ENCODE assay signal across 38 cellular contexts in the genomic region with DNA sequence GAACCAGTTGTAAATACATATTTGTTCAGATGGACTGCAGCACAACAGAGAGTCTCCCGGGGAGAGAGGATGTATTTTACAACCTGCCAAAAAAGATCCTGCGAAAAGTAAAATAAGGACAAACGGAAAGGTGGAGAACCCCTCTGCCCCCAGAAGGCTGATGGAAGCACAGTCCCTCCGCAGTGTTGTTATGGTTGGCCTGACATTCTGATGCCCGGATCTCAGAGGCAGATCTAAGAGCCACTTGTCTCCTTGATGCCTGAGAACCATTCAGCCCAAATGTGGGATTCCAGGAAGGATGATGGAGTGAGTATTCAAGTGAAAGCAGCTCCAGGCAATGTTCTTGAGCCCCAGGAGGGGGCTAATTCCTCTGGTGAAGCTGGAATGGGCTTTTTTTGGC.
"Had no signal": no experiment of that assay in that cellular context is flagged by ENCODE, and none has a peak within 500 bp of the region (broad histone marks: within the 10 kb centered on the region; RNA-seq: fewer than 3 reads in every experiment).

No MANE protein-coding gene starts in this region.

- H3K4me3 Mint-ChIP-seq: activated naive CD4-positive, alpha-beta T cell treated with anti-CD3 and anti-CD28 coated beads for 36 hours; activated naive CD4-positive, alpha-beta T cell treated with anti-CD3 and anti-CD28 coated beads, Interleukin-2, amount 10 ng/mL, durations not matched to agents 7 days and 5 days; activated naive CD4-positive, alpha-beta T cell treated with anti-CD3 and anti-CD28 coated beads, Interleukin-2, amount 50 U/mL, for 24 hours; activated naive CD8-positive, alpha-beta T cell; activated naive CD8-positive, alpha-beta T cell treated with anti-CD3 and anti-CD28 coated beads for 36 hours; activated naive CD8-positive, alpha-beta T cell treated with anti-CD3 and anti-CD28 coated beads, Interleukin-2, amount 10 ng/mL, durations not matched to agents 7 days and 5 days; activated naive CD8-positive, alpha-beta T cell treated with anti-CD3 and anti-CD28 coated beads, Interleukin-2, amount 50 U/mL, for 24 hours; activated T-cell treated with anti-CD3 and anti-CD28 coated beads, Interleukin-2, amount 50 U/mL, for 24 hours; activated T-cell treated with anti-CD3 and anti-CD28 coated beads, Interleukin-2, amount 50 U/mL, for 4 hours; activated T-cell treated with anti-CD3 and anti-CD28 coated beads, Interleukin-2, amount 50 U/mL, for 72 hours; activated T-helper 1 cell treated with anti-CD3 and anti-CD28 coated beads, Interleukin-12 subunit alpha, Interleukin-12 subunit beta, Interleukin-2, Interleukin-4 antibody, amounts not matched to agents 30 ng/mL and 10 ng/mL and 1 ng/mL, durations not matched to agents 14 hours and 24 hours and 36 hours; activated T-helper 17 cell treated with anti-CD3 and anti-CD28 coated beads, Interleukin-2, amount 50 U/mL, for 72 hours; brain; central memory CD8-positive, alpha-beta T cell had no signal

- H3K27me3 Mint-ChIP-seq: activated naive CD4-positive, alpha-beta T cell treated with anti-CD3 and anti-CD28 coated beads, Interleukin-2, amount 10 ng/mL, durations not matched to agents 7 days and 5 days; activated naive CD8-positive, alpha-beta T cell treated with anti-CD3 and anti-CD28 coated beads, Interleukin-2, amount 50 U/mL, for 24 hours; activated T-cell treated with anti-CD3 and anti-CD28 coated beads, Interleukin-2, amount 50 U/mL, for 24 hours had no signal

- H3K36me3 ChIP-seq: adrenal gland, ascending aorta, brain microvascular endothelial cell, breast epithelium, cardiac muscle cell had no signal

- H3K27me3 ChIP-seq: adrenal gland, ascending aorta, body of pancreas, brain microvascular endothelial cell, breast epithelium, cardiac muscle cell had no signal

- H3K27ac ChIP-seq: adrenal gland, ascending aorta, body of pancreas, brain microvascular endothelial cell, breast epithelium, cardiac muscle cell had no signal

- H3K36me3 Mint-ChIP-seq: activated naive CD4-positive, alpha-beta T cell treated with anti-CD3 and anti-CD28 coated beads, Interleukin-2, amount 10 ng/mL, durations not matched to agents 7 days and 5 days; activated naive CD4-positive, alpha-beta T cell treated with anti-CD3 and anti-CD28 coated beads, Interleukin-2, amount 50 U/mL, for 24 hours; activated naive CD4-positive, alpha-beta T cell treated with anti-CD3 and anti-CD28 coated beads, Interleukin-2, amount 50 U/mL, for 72 hours; activated naive CD8-positive, alpha-beta T cell; activated naive CD8-positive, alpha-beta T cell treated with anti-CD3 and anti-CD28 coated beads for 36 hours; activated naive CD8-positive, alpha-beta T cell treated with anti-CD3 and anti-CD28 coated beads, Interleukin-2, amount 10 ng/mL, durations not matched to agents 7 days and 5 days; brain had no signal

- ATAC-seq: activated naive CD4-positive, alpha-beta T cell treated with anti-CD3 and anti-CD28 coated beads, Interleukin-2, amount 50 U/mL, for 72 hours; activated naive CD8-positive, alpha-beta T cell treated with anti-CD3 and anti-CD28 coated beads, Interleukin-2, amount 50 U/mL, for 24 hours; activated T-cell treated with anti-CD3 and anti-CD28 coated beads, Interleukin-2, amount 50 U/mL, for 4 hours; activated T-cell treated with anti-CD3 and anti-CD28 coated beads, Interleukin-2, amount 50 U/mL, for 72 hours; activated T-helper 17 cell treated with anti-CD3 and anti-CD28 coated beads, Interleukin-2, amount 50 U/mL, for 72 hours; body of pancreas had no signal

- H3K4me1 ChIP-seq: adrenal gland, ascending aorta, body of pancreas, breast epithelium had no signal

- H3K27ac Mint-ChIP-seq: activated naive CD4-positive, alpha-beta T cell treated with anti-CD3 and anti-CD28 coated beads for 36 hours; activated naive CD4-positive, alpha-beta T cell treated with anti-CD3 and anti-CD28 coated beads, Interleukin-2, amount 10 ng/mL, durations not matched to agents 7 days and 5 days; activated naive CD4-positive, alpha-beta T cell treated with anti-CD3 and anti-CD28 coated beads, Interleukin-2, amount 50 U/mL, for 24 hours; activated naive CD4-positive, alpha-beta T cell treated with anti-CD3 and anti-CD28 coated beads, Interleukin-2, amount 50 U/mL, for 72 hours; activated naive CD8-positive, alpha-beta T cell; activated naive CD8-positive, alpha-beta T cell treated with anti-CD3 and anti-CD28 coated beads for 36 hours; activated naive CD8-positive, alpha-beta T cell treated with anti-CD3 and anti-CD28 coated beads, Interleukin-2, amount 10 ng/mL, durations not matched to agents 7 days and 5 days; activated naive CD8-positive, alpha-beta T cell treated with anti-CD3 and anti-CD28 coated beads, Interleukin-2, amount 50 U/mL, for 24 hours; activated T-cell treated with anti-CD3 and anti-CD28 coated beads, Interleukin-2, amount 50 U/mL, for 24 hours; activated T-cell treated with anti-CD3 and anti-CD28 coated beads, Interleukin-2, amount 50 U/mL, for 72 hours; activated T-helper 1 cell treated with anti-CD3 and anti-CD28 coated beads, Interleukin-12 subunit alpha, Interleukin-12 subunit beta, Interleukin-2, Interleukin-4 antibody, amounts not matched to agents 30 ng/mL and 10 ng/mL and 1 ng/mL, durations not matched to agents 14 hours and 24 hours and 36 hours; activated T-helper 17 cell treated with anti-CD3 and anti-CD28 coated beads, Interleukin-2, amount 50 U/mL, for 72 hours; activated T-helper 2 cell treated with anti-CD3 and anti-CD28 coated beads, Interferon-gamma antibody, Interleukin-2, Interleukin-4, amounts not matched to agents 10 μg/mL and 5 μg/mL and 100 μg/mL, durations not matched to agents 14 hours and 24 hours and 36 hours; brain had no signal

- H3K9me3 Mint-ChIP-seq: activated naive CD4-positive, alpha-beta T cell treated with anti-CD3 and anti-CD28 coated beads, Interleukin-2, amount 10 ng/mL, durations not matched to agents 7 days and 5 days; activated T-helper 1 cell treated with anti-CD3 and anti-CD28 coated beads, Interleukin-12 subunit alpha, Interleukin-12 subunit beta, Interleukin-2, Interleukin-4 antibody, amounts not matched to agents 30 ng/mL and 10 ng/mL and 1 ng/mL, durations not matched to agents 14 hours and 24 hours and 36 hours; activated T-helper 17 cell treated with anti-CD3 and anti-CD28 coated beads, Interleukin-2, amount 50 U/mL, for 72 hours; activated T-helper 2 cell treated with anti-CD3 and anti-CD28 coated beads, Interferon-gamma antibody, Interleukin-2, Interleukin-4, amounts not matched to agents 10 μg/mL and 5 μg/mL and 100 μg/mL, durations not matched to agents 14 hours and 24 hours and 36 hours; central memory CD8-positive, alpha-beta T cell had no signal

- H3K4me1 Mint-ChIP-seq: activated naive CD4-positive, alpha-beta T cell treated with anti-CD3 and anti-CD28 coated beads, Interleukin-2, amount 10 ng/mL, durations not matched to agents 7 days and 5 days; activated naive CD4-positive, alpha-beta T cell treated with anti-CD3 and anti-CD28 coated beads, Interleukin-2, amount 50 U/mL, for 24 hours; activated naive CD8-positive, alpha-beta T cell treated with anti-CD3 and anti-CD28 coated beads for 36 hours; activated naive CD8-positive, alpha-beta T cell treated with anti-CD3 and anti-CD28 coated beads, Interleukin-2, amount 10 ng/mL, durations not matched to agents 7 days and 5 days; activated naive CD8-positive, alpha-beta T cell treated with anti-CD3 and anti-CD28 coated beads, Interleukin-2, amount 50 U/mL, for 24 hours; activated T-helper 17 cell treated with anti-CD3 and anti-CD28 coated beads, Interleukin-2, amount 50 U/mL, for 72 hours; brain; central memory CD8-positive, alpha-beta T cell had no signal

- DNase-seq: activated effector memory CD4-positive, alpha-beta T cell treated with anti-CD3 and anti-CD28 coated beads, Interleukin-2, amount 50 U/mL, for 16 hours; activated effector memory CD4-positive, alpha-beta T cell treated with Interleukin-2 at 50 U/mL for 16 hours; activated gamma-delta T cell; activated gamma-delta T cell treated with Interleukin-2 at 50 U/mL for 16 hours; activated naive CD4-positive, alpha-beta T cell; activated naive CD4-positive, alpha-beta T cell treated with anti-CD3 and anti-CD28 coated beads for 36 hours; activated naive CD4-positive, alpha-beta T cell treated with anti-CD3 and anti-CD28 coated beads, Interleukin-2, amount 10 ng/mL, durations not matched to agents 7 days and 5 days; activated naive CD4-positive, alpha-beta T cell treated with anti-CD3 and anti-CD28 coated beads, Interleukin-2, amount 50 U/mL, for 16 hours; activated naive CD4-positive, alpha-beta T cell treated with Interleukin-2 at 50 U/mL for 16 hours; activated naive CD8-positive, alpha-beta T cell treated with anti-CD3 and anti-CD28 coated beads for 36 hours; activated naive CD8-positive, alpha-beta T cell treated with anti-CD3 and anti-CD28 coated beads, Interleukin-2, amount 10 ng/mL, durations not matched to agents 7 days and 5 days; activated naive CD8-positive, alpha-beta T cell treated with anti-CD3 and anti-CD28 coated beads, Interleukin-2, amount 50 U/mL, for 24 hours; activated T-cell treated with anti-CD3 and anti-CD28 coated beads, Interleukin-2, amount 50 U/mL, for 1 hour; activated T-cell treated with anti-CD3 and anti-CD28 coated beads, Interleukin-2, amount 50 U/mL, for 24 hours; activated T-cell treated with anti-CD3 and anti-CD28 coated beads, Interleukin-2, amount 50 U/mL, for 4 hours; activated T-cell treated with anti-CD3 and anti-CD28 coated beads, Interleukin-2, amount 50 U/mL, for 48 hours; activated T-cell treated with anti-CD3 and anti-CD28 coated beads, Interleukin-2, amount 50 U/mL, for 72 hours; adrenal gland; amniotic stem cell; amygdala; anterior cingulate cortex; aorta; body of pancreas; brain microvascular endothelial cell; caudate nucleus; central memory CD4-positive, alpha-beta T cell; cerebellar nuclear complex had no signal

- H3K9me3 ChIP-seq: adrenal gland, ascending aorta, body of pancreas had no signal

- H3K4me3 ChIP-seq: adrenal gland, ascending aorta, body of pancreas, breast epithelium, cardiac muscle cell had no signal
